ENCODE assay signal across 8 cellular contexts in the genomic region with DNA sequence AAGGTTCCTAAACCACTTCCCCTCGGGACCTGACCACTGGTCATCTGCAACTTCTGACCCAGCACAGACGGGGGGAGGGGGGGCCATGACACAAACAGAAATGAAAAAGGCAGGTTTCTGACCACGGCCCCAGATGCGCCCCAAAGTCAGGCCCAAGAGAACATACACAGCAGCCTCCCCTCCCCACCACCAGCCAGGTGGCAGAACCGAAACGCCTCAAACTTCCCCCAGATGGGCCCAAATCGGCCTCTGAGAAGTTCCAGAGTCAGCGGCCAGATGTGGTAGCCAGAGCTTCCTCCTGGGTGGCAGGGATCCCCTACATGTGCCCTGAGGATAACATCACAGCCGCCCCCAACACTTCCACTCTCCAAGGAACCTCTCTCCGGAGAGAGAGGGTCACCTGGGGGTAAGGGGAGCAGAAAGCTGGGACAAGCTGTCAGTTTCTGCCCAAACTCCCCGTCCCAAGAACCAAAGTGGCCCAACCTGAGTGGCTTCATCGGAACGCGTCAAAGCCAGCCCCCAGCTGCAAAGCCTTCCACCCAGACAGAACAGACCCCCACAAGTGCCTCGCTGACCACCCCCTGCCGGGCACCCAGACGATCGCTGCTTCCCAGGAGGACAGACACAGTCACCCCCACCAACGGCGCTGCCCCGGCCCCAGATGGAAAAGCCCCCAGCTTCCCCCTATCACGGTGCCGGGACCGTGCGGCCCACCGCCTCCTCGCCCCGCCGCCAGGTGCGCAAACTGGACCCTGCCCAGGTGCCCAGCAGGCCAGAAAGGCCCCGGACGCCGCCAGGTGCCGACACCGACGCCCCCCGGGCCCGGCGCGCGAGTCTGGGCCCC. TPM values are rescaled to one million over a fixed set of nuclear protein-coding genes. Genes with fewer than 3 reads are reported as not detected.
DNase-seq lines count a peak whose midpoint lies in the region; ATAC-seq and TF ChIP-seq lines count a peak whose summit lies in the region.

No MANE protein-coding gene starts in this region.

- H3K27ac ChIP-seq in dorsolateral prefrontal cortex, result peak overlapping the region in 58 of 59 donors; percentile 9 to 98 (median 91)
- H3K27ac ChIP-seq in urinary bladder (ENCODE audit: low read depth), result peak overlapping the region; percentile 96

- TF ChIP-seq CTCF in dorsolateral prefrontal cortex (IDR thresholded peaks at IDR 0.05 in 54 of 56, conservative IDR thresholded peaks at IDR 0.05 in 2 of 56; ENCODE audit: low read depth in 1 of 56, partially characterized antibody in 56 of 56) (peak in 2 of 56 donors; percentile 0 to 1), mucosa of descending colon (IDR thresholded peaks at IDR 0.05) (no peak)

- H3K27me3 Mint-ChIP-seq in T-helper 1 cell treated with Interleukin-12 subunit alpha and Interleukin-12 subunit beta and Interleukin-4 antibody, amounts not matched to agents 30 μg/mL and 1 μg/mL, for 36 hours (ENCODE audit: low read depth), result no peaks in the 10 kb centered on the region

- H3K27ac Mint-ChIP-seq in T-helper 1 cell treated with Interleukin-12 subunit alpha and Interleukin-12 subunit beta and Interleukin-4 antibody, amounts not matched to agents 30 μg/mL and 1 μg/mL, for 36 hours, result peak overlapping the region; percentile 90

- H3K36me3 ChIP-seq in mucosa of descending colon (ENCODE audit: low read depth), result peaks cover 6% of the 10 kb centered on the region
- H3K36me3 ChIP-seq in urinary bladder (ENCODE audit: insufficient read depth), result no peaks in the 10 kb centered on the region

- no peaks in the 10 kb centered on the region for H3K27me3 ChIP-seq in dorsolateral prefrontal cortex

- no peaks in the 10 kb centered on the region for H3K36me3 Mint-ChIP-seq in T-helper 1 cell treated with Interleukin-12 subunit alpha and Interleukin-12 subunit beta and Interleukin-4 antibody, amounts not matched to agents 30 μg/mL and 1 μg/mL, for 36 hours (ENCODE audit: low read depth)

- H3K4me3 ChIP-seq in dorsolateral prefrontal cortex, result peak overlapping the region; percentile 62 to 100 (median 98)
- peak overlapping the region; percentile 100 for H3K4me3 ChIP-seq in mucosa of descending colon
- peak overlapping the region; percentile 94 for H3K4me3 ChIP-seq in urinary bladder (ENCODE audit: low read depth, low read length)

- peaks cover 22% of the 10 kb centered on the region for H3K4me1 ChIP-seq in mucosa of descending colon (ENCODE audit: low read depth)
- H3K4me1 ChIP-seq in urinary bladder (ENCODE audit: insufficient read depth), result no peaks in the 10 kb centered on the region

- H3K9me3 Mint-ChIP-seq in T-helper 1 cell treated with Interleukin-12 subunit alpha and Interleukin-12 subunit beta and Interleukin-4 antibody, amounts not matched to agents 30 μg/mL and 1 μg/mL, for 36 hours, result no peaks in the 10 kb centered on the region

- peak overlapping the region; percentile 96 for H3K4me3 Mint-ChIP-seq in T-helper 1 cell treated with Interleukin-12 subunit alpha and Interleukin-12 subunit beta and Interleukin-4 antibody, amounts not matched to agents 30 μg/mL and 1 μg/mL, for 36 hours

- H3K9me3 ChIP-seq in mucosa of descending colon, result no peaks in the 10 kb centered on the region

- DNase-seq in NCI-H82 (lab: John Stamatoyannopoulos, UW) (peak; percentile 54), NCI-H82 treated with DMSO at 0.1 percent for 48 hours (lab: John Stamatoyannopoulos, UW; ENCODE audit: unreplicated experiment) (no peak), dorsolateral prefrontal cortex (no peak), mucosa of descending colon (peak; percentile 64 to 79 (median 71)), Ammon's horn (ENCODE audit: low spot score) (no peak)

- under 1% methylated on average over 41 of the region's 41 CpGs for WGBS in urinary bladder

- ATAC-seq in mucosa of descending colon (no peak), HG02623 (IDR thresholded peaks at IDR 0.05; ENCODE audit: unreplicated experiment) (no peak)

- H3K4me1 Mint-ChIP-seq in T-helper 1 cell treated with Interleukin-12 subunit alpha and Interleukin-12 subunit beta and Interleukin-4 antibody, amounts not matched to agents 30 μg/mL and 1 μg/mL, for 36 hours (ENCODE audit: low read depth), result peaks cover 17% of the 10 kb centered on the region

- intact Hi-C loops in dorsolateral prefrontal cortex (cut with DNase I) (loop anchor here (2.0 to 5.0 kb wide), 4 partner anchors 36 to 116 kb away; partner anchors contain the start of genes KXD1 (in 2 of the 2) and KLHL26 (in 1 of the 2)), mucosa of descending colon (cut with DNase I, micrococcal nuclease) (no loop called here)

RNA-seq across cellular contexts. Expression of gene ELL, which starts 0.8 kb away (rescaled TPM):
- total RNA-seq in dorsolateral prefrontal cortex (10 to 100 TPM in 119 of 120 experiments, 1 to 10 TPM in 1; 9.4 to 22.3 (median 15.4) TPM), mucosa of descending colon (10 to 100 TPM; 17.8 to 21.6 (median 18.9) TPM), urinary bladder (9.7 TPM)
- polyA plus RNA-seq in urinary bladder, result 13.9 TPM

RNA-seq across cellular contexts. Expression of gene FKBP8, which starts 22.3 kb away (rescaled TPM):
- 100 to 1,000 TPM; 391 to 680 (median 539) TPM for total RNA-seq in dorsolateral prefrontal cortex
- total RNA-seq in mucosa of descending colon, result 100 to 1,000 TPM; 152 to 256 (median 162) TPM
- 71.3 TPM for total RNA-seq in urinary bladder
- polyA plus RNA-seq in urinary bladder, result 317 TPM

RNA-seq across cellular contexts. Expression of gene KXD1, which starts 36.6 kb away (rescaled TPM):
- total RNA-seq in dorsolateral prefrontal cortex (10 to 100 TPM; 46.5 to 90.8 (median 64.8) TPM), mucosa of descending colon (10 to 100 TPM; 63.2 to 76.9 (median 68.8) TPM), urinary bladder (33.8 TPM)
- polyA plus RNA-seq in urinary bladder, result 120 TPM

RNA-seq across cellular contexts. Expression of gene UBA52, which starts 50.6 kb away (rescaled TPM):
- 100 to 1,000 TPM; 378 to 577 (median 453) TPM for total RNA-seq in dorsolateral prefrontal cortex
- total RNA-seq in mucosa of descending colon, result 100 to 1,000 TPM; 771 to 910 (median 811) TPM
- 610 TPM for total RNA-seq in urinary bladder
- 1,360 TPM for polyA plus RNA-seq in urinary bladder

Comparison
In these comparisons a context has a peak if more than half of its experiments do, and no peak if none do; other contexts are left out.
1. DNase-seq: peak in NCI-H82 (single experiment) and mucosa of descending colon (3 of 3); none in NCI-H82 treated with DMSO at 0.1 percent for 48 hours (single experiment), dorsolateral prefrontal cortex (0 of 10) and Ammon's horn (single experiment).
2. intact Hi-C loops: an anchor here in dorsolateral prefrontal cortex (2.0 to 5.0 kb wide); none called in mucosa of descending colon.
3. Peak in every context shown above with its lines, with median percentiles within 50 percentile points of each other: H3K4me3 ChIP-seq.